Comparison of ENCODE assay signal across 18 cellular contexts in genomic region chr5:178670486-178670885, GRCh38. TPM values are rescaled to one million over a fixed set of nuclear protein-coding genes. Genes with fewer than 3 reads are reported as not detected.
DNase-seq lines count a peak whose midpoint lies in the region; ATAC-seq and TF ChIP-seq lines count a peak whose summit lies in the region.
"Had no signal": no experiment of that assay in that cellular context is flagged by ENCODE, and none has a peak within 500 bp of the region (broad histone marks: within the 10 kb centered on the region; RNA-seq: fewer than 3 reads in every experiment).

No MANE protein-coding gene starts in this region.

- no peak for TF ChIP-seq POLR2A in prostate gland (IDR thresholded peaks at IDR 0.05)

- WGBS in prostate gland = 95% methylated on average over 9 of the region's 9 CpGs

- ATAC-seq in GM21528 (IDR thresholded peaks at IDR 0.05; ENCODE audit: low FRiP score, unreplicated experiment) = no peak
- ATAC-seq: CD8-positive, alpha-beta T cell; GM12878 had no signal

- peak overlapping the region; percentile 20 for H3K27ac ChIP-seq in angular gyrus (ENCODE audit: low read depth, low read length)
- no peak overlapping the region for H3K27ac ChIP-seq in prostate gland
- H3K27ac ChIP-seq: BLaER1, C4-2B had no signal

- no peak overlapping the region for H3K4me3 ChIP-seq in prostate gland
- H3K4me3 ChIP-seq: BLaER1, GM12878, HAP-1 had no signal

- H3K4me1 ChIP-seq in prostate gland (replicated peaks) = no peaks in the 10 kb centered on the region
- H3K4me1 ChIP-seq: HAP-1 had no signal

- peak; percentile 14 for DNase-seq in Ammon's horn (ENCODE audit: low spot score)
- DNase-seq in inferior parietal cortex (ENCODE audit: extremely low spot score) = peak; percentile 36
- peak; percentile 22 for DNase-seq in superior temporal gyrus (ENCODE audit: extremely low spot score)
- DNase-seq in GM03348 (ENCODE audit: low spot score) = no peak
- DNase-seq in prostate gland (ENCODE audit: low spot score) = no peak
- DNase-seq: Caco-2; CD4-positive, CD25-positive, alpha-beta regulatory T cell; CD8-positive, alpha-beta T cell; DMS153; DND-41; GOT3; HFFc6 had no signal

- H3K9me3 ChIP-seq in prostate gland = no peaks in the 10 kb centered on the region
- H3K9me3 ChIP-seq: BLaER1, HAP-1 had no signal

- TF ChIP-seq CTCF in prostate gland (IDR thresholded peaks at IDR 0.05) = no peak

- H3K27me3 ChIP-seq in prostate gland (replicated peaks; ENCODE audit: insufficient read depth) = no peaks in the 10 kb centered on the region
- H3K27me3 ChIP-seq: BLaER1 had no signal

- H3K36me3 ChIP-seq in prostate gland = no peaks in the 10 kb centered on the region
- H3K36me3 ChIP-seq: BLaER1, HAP-1 had no signal

- intact Hi-C loops in prostate gland (cut with DNase I) = no loop called here

RNA-seq across cellular contexts. Expression of gene CLK4, which starts 43.6 kb away (rescaled TPM):
- total RNA-seq in prostate gland = 10 to 100 TPM; 26.7 to 39.0 TPM

RNA-seq across cellular contexts. Expression of gene ZNF354A, which starts 60.0 kb away (rescaled TPM):
- total RNA-seq in prostate gland = 1 to 10 TPM; 9.4 to 9.7 TPM

Comparison
In these comparisons a context has a peak if more than half of its experiments do, and no peak if none do; other contexts are left out.
1. DNase-seq: peak in Ammon's horn (single experiment), inferior parietal cortex (single experiment) and superior temporal gyrus (single experiment); none in GM03348 (single experiment) and prostate gland (single experiment).